Comparison of ENCODE assay signal across 8 cellular contexts in the genomic region with DNA sequence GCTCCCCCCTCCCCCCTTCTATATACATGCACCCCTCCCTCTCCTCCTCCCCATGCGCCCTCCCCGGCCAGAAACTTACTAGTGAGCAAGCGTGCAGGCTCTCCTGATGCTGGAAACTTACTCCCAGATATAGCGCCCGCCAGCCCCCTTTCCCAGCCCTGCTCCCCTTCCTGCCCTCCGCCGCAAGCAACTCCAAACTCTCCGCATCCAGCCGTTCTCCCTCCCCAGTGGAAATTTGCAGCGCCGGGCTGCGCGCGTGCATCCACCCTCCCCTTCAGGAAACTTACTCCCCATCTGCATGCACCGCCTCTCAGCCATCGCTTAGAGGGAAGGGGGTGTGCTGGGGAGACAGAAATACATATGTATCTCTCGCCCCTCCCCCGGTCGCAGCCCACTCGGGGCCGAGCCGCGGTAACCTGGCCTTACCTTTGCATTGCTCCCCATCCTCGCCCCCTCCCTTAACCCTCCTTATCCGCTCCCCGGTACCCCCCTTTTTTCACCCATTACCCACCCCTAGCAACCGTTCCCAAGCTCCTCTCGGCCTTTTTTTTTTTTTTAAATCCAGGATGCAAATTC. TPM values are rescaled to one million over a fixed set of nuclear protein-coding genes. Genes with fewer than 3 reads are reported as not detected.
DNase-seq lines count a peak whose midpoint lies in the region; ATAC-seq and TF ChIP-seq lines count a peak whose summit lies in the region.

A gene with protein sequence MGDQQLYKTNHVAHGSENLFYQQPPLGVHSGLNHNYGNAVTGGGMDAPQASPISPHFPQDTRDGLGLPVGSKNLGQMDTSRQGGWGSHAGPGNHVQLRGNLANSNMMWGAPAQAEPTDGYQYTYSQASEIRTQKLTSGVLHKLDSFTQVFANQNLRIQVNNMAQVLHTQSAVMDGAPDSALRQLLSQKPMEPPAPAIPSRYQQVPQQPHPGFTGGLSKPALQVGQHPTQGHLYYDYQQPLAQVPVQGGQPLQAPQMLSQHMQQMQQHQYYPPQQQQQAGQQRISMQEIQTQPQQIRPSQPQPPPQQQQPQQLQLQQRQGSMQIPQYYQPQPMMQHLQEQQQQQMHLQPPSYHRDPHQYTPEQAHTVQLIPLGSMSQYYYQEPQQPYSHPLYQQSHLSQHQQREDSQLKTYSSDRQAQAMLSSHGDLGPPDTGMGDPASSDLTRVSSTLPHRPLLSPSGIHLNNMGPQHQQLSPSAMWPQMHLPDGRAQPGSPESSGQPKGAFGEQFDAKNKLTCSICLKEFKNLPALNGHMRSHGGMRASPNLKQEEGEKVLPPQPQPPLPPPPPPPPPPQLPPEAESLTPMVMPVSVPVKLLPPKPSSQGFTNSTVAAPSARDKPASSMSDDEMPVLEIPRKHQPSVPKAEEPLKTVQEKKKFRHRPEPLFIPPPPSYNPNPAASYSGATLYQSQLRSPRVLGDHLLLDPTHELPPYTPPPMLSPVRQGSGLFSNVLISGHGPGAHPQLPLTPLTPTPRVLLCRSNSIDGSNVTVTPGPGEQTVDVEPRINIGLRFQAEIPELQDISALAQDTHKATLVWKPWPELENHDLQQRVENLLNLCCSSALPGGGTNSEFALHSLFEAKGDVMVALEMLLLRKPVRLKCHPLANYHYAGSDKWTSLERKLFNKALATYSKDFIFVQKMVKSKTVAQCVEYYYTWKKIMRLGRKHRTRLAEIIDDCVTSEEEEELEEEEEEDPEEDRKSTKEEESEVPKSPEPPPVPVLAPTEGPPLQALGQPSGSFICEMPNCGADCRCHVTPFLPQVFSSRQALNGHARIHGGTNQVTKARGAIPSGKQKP (N-terminal part only) (minus strand): TSS at position 332 of the 576 bp plus-strand sequence. CDS start 182,336 bp downstream, outside the sequence.

- no peaks in the 10 kb centered on the region for H3K9me3 ChIP-seq in mesodermal cell (ENCODE audit: control insufficient read depth, low read length)

- WGBS in mesodermal cell (ENCODE audit: insufficient coverage in 2 of 2), 2 experiments, result 0% methylated on average over 8 to 9 of the region's 28 CpGs

- peak within 1 kb of the TSS; percentile 87 for H3K27ac ChIP-seq in mesodermal cell (ENCODE audit: low read depth, low read length, severe bottlenecking)

- H3K4me1 Mint-ChIP-seq in activated CD8-positive, alpha-beta T cell treated with anti-CD3 and anti-CD28 coated beads, Interleukin-2, amount 10 ng/mL, durations not matched to agents 7 days and 5 days (ENCODE audit: low read depth), result peaks cover 46% of the 10 kb centered on the region
- peaks cover 21% of the 10 kb centered on the region for H3K4me1 Mint-ChIP-seq in endothelial cell (ENCODE audit: unreplicated experiment)
- peaks cover 55% of the 10 kb centered on the region for H3K4me1 Mint-ChIP-seq in stimulated activated naive CD8-positive, alpha-beta T cell treated with anti-CD3 and anti-CD28 coated beads, Interleukin-15, Interleukin-2, amounts not matched to agents 100 ng/mL and 50 ng/mL, for 24 hours (ENCODE audit: low read depth)

- H3K36me3 Mint-ChIP-seq in activated CD8-positive, alpha-beta T cell treated with anti-CD3 and anti-CD28 coated beads, Interleukin-2, amount 10 ng/mL, durations not matched to agents 7 days and 5 days (ENCODE audit: low read depth), result peaks cover 24% of the 10 kb centered on the region
- H3K36me3 Mint-ChIP-seq in endothelial cell (ENCODE audit: low read depth, unreplicated experiment), result no peaks in the 10 kb centered on the region
- peaks cover 4% of the 10 kb centered on the region for H3K36me3 Mint-ChIP-seq in stimulated activated naive CD8-positive, alpha-beta T cell treated with anti-CD3 and anti-CD28 coated beads, Interleukin-15, Interleukin-2, amounts not matched to agents 100 ng/mL and 50 ng/mL, for 24 hours (ENCODE audit: low read depth)

- H3K27me3 Mint-ChIP-seq in activated CD8-positive, alpha-beta T cell treated with anti-CD3 and anti-CD28 coated beads, Interleukin-2, amount 10 ng/mL, durations not matched to agents 7 days and 5 days (ENCODE audit: low read depth), result peaks cover 12% of the 10 kb centered on the region
- H3K27me3 Mint-ChIP-seq in endothelial cell (ENCODE audit: unreplicated experiment), result peaks cover 15% of the 10 kb centered on the region
- peaks cover 9% of the 10 kb centered on the region for H3K27me3 Mint-ChIP-seq in stimulated activated naive CD8-positive, alpha-beta T cell treated with anti-CD3 and anti-CD28 coated beads, Interleukin-15, Interleukin-2, amounts not matched to agents 100 ng/mL and 50 ng/mL, for 24 hours

- H3K4me1 ChIP-seq in mesodermal cell (ENCODE audit: control insufficient read depth, insufficient read depth, low read length, poor library complexity, severe bottlenecking), result peaks cover 13% of the 10 kb centered on the region

- no peaks in the 10 kb centered on the region for H3K36me3 ChIP-seq in mesodermal cell (ENCODE audit: control insufficient read depth, insufficient read depth, low read length)

- peak within 1 kb of the TSS; percentile 91 for H3K4me3 Mint-ChIP-seq in activated CD8-positive, alpha-beta T cell treated with anti-CD3 and anti-CD28 coated beads, Interleukin-2, amount 10 ng/mL, durations not matched to agents 7 days and 5 days
- H3K4me3 Mint-ChIP-seq in endothelial cell (ENCODE audit: unreplicated experiment), result peak within 1 kb of the TSS; percentile 100
- H3K4me3 Mint-ChIP-seq in stimulated activated naive CD8-positive, alpha-beta T cell treated with anti-CD3 and anti-CD28 coated beads, Interleukin-15, Interleukin-2, amounts not matched to agents 100 ng/mL and 50 ng/mL, for 24 hours, result peak within 1 kb of the TSS; percentile 89

- H3K27ac Mint-ChIP-seq in activated CD8-positive, alpha-beta T cell treated with anti-CD3 and anti-CD28 coated beads, Interleukin-2, amount 10 ng/mL, durations not matched to agents 7 days and 5 days, result peak within 1 kb of the TSS; percentile 84
- H3K27ac Mint-ChIP-seq in endothelial cell (ENCODE audit: unreplicated experiment), result peak within 1 kb of the TSS; percentile 91
- H3K27ac Mint-ChIP-seq in stimulated activated naive CD8-positive, alpha-beta T cell treated with anti-CD3 and anti-CD28 coated beads, Interleukin-15, Interleukin-2, amounts not matched to agents 100 ng/mL and 50 ng/mL, for 24 hours, result peak within 1 kb of the TSS; percentile 84

- peak; percentile 48 for ATAC-seq in activated CD8-positive, alpha-beta T cell treated with anti-CD3 and anti-CD28 coated beads, Interleukin-2, amount 10 ng/mL, durations not matched to agents 7 days and 5 days

- POLR2A ChIA-PET in activated CD8-positive, alpha-beta T cell treated with anti-CD3 and anti-CD28 coated beads, Interleukin-2, amount 10 ng/mL, durations not matched to agents 7 days and 5 days (lab: Charles Lee), result interaction anchor here (0.6 to 3.8 kb wide), 9 partner anchors 49 to 525 kb away, joined by 3 to 29 read pairs (median 3); partner anchors contain the start of gene UBR2

- no peaks in the 10 kb centered on the region for H3K9me3 Mint-ChIP-seq in activated CD8-positive, alpha-beta T cell treated with anti-CD3 and anti-CD28 coated beads, Interleukin-2, amount 10 ng/mL, durations not matched to agents 7 days and 5 days (ENCODE audit: insufficient read depth)
- H3K9me3 Mint-ChIP-seq in endothelial cell (ENCODE audit: unreplicated experiment), result no peaks in the 10 kb centered on the region
- no peaks in the 10 kb centered on the region for H3K9me3 Mint-ChIP-seq in stimulated activated naive CD8-positive, alpha-beta T cell treated with anti-CD3 and anti-CD28 coated beads, Interleukin-15, Interleukin-2, amounts not matched to agents 100 ng/mL and 50 ng/mL, for 24 hours

- no peak for TF ChIP-seq CTCF in endothelial cell (IDR thresholded peaks at IDR 0.05; ENCODE audit: unreplicated experiment)

- DNase-seq in ELR (ENCODE audit: low read depth), result peak; percentile 86
- DNase-seq in HS-27A (ENCODE audit: low read depth), result peak; percentile 64
- peak; percentile 94 for DNase-seq in NCI-H82 (lab: John Stamatoyannopoulos, UW)
- DNase-seq in activated CD8-positive, alpha-beta T cell treated with anti-CD3 and anti-CD28 coated beads, Interleukin-2, amount 10 ng/mL, durations not matched to agents 7 days and 5 days, result peak; percentile 70
- DNase-seq in endothelial cell (ENCODE audit: low spot score), result peak; percentile 61
- no peak for DNase-seq in inferior parietal cortex (ENCODE audit: extremely low spot score)

- H3K4me3 ChIP-seq in mesodermal cell (ENCODE audit: extremely low read depth, insufficient read depth, low read length, poor library complexity, severe bottlenecking), result peak within 1 kb of the TSS; percentile 76

- CTCF ChIA-PET in activated CD8-positive, alpha-beta T cell treated with anti-CD3 and anti-CD28 coated beads, Interleukin-2, amount 10 ng/mL, durations not matched to agents 7 days and 5 days (lab: Charles Lee), result interaction anchor here (0.7 to 3.8 kb wide), 5 partner anchors 8 to 849 kb away, joined by 3 to 21 read pairs (median 3); no protein-coding TSS in a partner anchor

RNA-seq across cellular contexts. Expression of the gene that starts here (rescaled TPM):
- total RNA-seq in activated CD8-positive, alpha-beta T cell treated with anti-CD3 and anti-CD28 coated beads, Interleukin-2, amount 10 ng/mL, durations not matched to agents 7 days and 5 days, result 10 to 100 TPM; 11.3 to 11.8 TPM
- total RNA-seq in endothelial cell (ENCODE audit: unreplicated experiment), result 8.7 TPM
- 5.0 TPM for polyA plus RNA-seq in mesodermal cell (2013, experiment 1 of 2)
- 5.7 TPM for polyA plus RNA-seq in mesodermal cell (2013, experiment 2 of 2)
